In genomic region chr5:96661841-96662724, GRCh38 we compare ENCODE assay signal across 8 cellular contexts. TPM values are rescaled to one million over a fixed set of nuclear protein-coding genes. Genes with fewer than 3 reads are reported as not detected.
DNase-seq lines count a peak whose midpoint lies in the region; ATAC-seq, FAIRE-seq and TF ChIP-seq lines count a peak whose summit lies in the region.

CAST (plus strand) TSS chr5:96662376; CDS start chr5:96662423, 47 bp downstream.

- peaks cover 14% of the 10 kb centered on the region for H3K27me3 Mint-ChIP-seq in activated T-helper 1 cell treated with anti-CD3 and anti-CD28 coated beads, Interleukin-12 subunit alpha, Interleukin-12 subunit beta, Interleukin-2, Interleukin-4 antibody, amounts not matched to agents 30 ng/mL and 10 ng/mL and 1 ng/mL, durations not matched to agents 14 hours and 24 hours and 36 hours (ENCODE audit: insufficient read depth)
- H3K27me3 Mint-ChIP-seq in nephron (ENCODE audit: low read depth), result peaks cover 22% of the 10 kb centered on the region
- peaks cover 19% of the 10 kb centered on the region for H3K27me3 Mint-ChIP-seq in stimulated activated naive CD8-positive, alpha-beta T cell treated with anti-CD3 and anti-CD28 coated beads, Interleukin-15, Interleukin-2, amounts not matched to agents 100 ng/mL and 50 ng/mL, for 24 hours

- peaks cover 72% of the 10 kb centered on the region for H3K4me1 Mint-ChIP-seq in activated T-helper 1 cell treated with anti-CD3 and anti-CD28 coated beads, Interleukin-12 subunit alpha, Interleukin-12 subunit beta, Interleukin-2, Interleukin-4 antibody, amounts not matched to agents 30 ng/mL and 10 ng/mL and 1 ng/mL, durations not matched to agents 14 hours and 24 hours and 36 hours (ENCODE audit: low read depth)
- H3K4me1 Mint-ChIP-seq in nephron, result peaks cover 19% of the 10 kb centered on the region
- H3K4me1 Mint-ChIP-seq in stimulated activated naive CD8-positive, alpha-beta T cell treated with anti-CD3 and anti-CD28 coated beads, Interleukin-15, Interleukin-2, amounts not matched to agents 100 ng/mL and 50 ng/mL, for 24 hours (ENCODE audit: low read depth), result peaks cover 51% of the 10 kb centered on the region

- H3K4me3 Mint-ChIP-seq in activated T-helper 1 cell treated with anti-CD3 and anti-CD28 coated beads, Interleukin-12 subunit alpha, Interleukin-12 subunit beta, Interleukin-2, Interleukin-4 antibody, amounts not matched to agents 30 ng/mL and 10 ng/mL and 1 ng/mL, durations not matched to agents 14 hours and 24 hours and 36 hours, result peak within 1 kb of the TSS; percentile 98
- peak within 1 kb of the TSS; percentile 94 to 99 (median 98) for H3K4me3 Mint-ChIP-seq in nephron
- peak within 1 kb of the TSS; percentile 98 for H3K4me3 Mint-ChIP-seq in stimulated activated naive CD8-positive, alpha-beta T cell treated with anti-CD3 and anti-CD28 coated beads, Interleukin-15, Interleukin-2, amounts not matched to agents 100 ng/mL and 50 ng/mL, for 24 hours

- H3K27ac Mint-ChIP-seq in activated T-helper 1 cell treated with anti-CD3 and anti-CD28 coated beads, Interleukin-12 subunit alpha, Interleukin-12 subunit beta, Interleukin-2, Interleukin-4 antibody, amounts not matched to agents 30 ng/mL and 10 ng/mL and 1 ng/mL, durations not matched to agents 14 hours and 24 hours and 36 hours, result peak within 1 kb of the TSS; percentile 98
- peak within 1 kb of the TSS; percentile 92 to 97 (median 96) for H3K27ac Mint-ChIP-seq in nephron
- peak within 1 kb of the TSS; percentile 97 for H3K27ac Mint-ChIP-seq in stimulated activated naive CD8-positive, alpha-beta T cell treated with anti-CD3 and anti-CD28 coated beads, Interleukin-15, Interleukin-2, amounts not matched to agents 100 ng/mL and 50 ng/mL, for 24 hours

- no peaks in the 10 kb centered on the region for H3K9me3 Mint-ChIP-seq in activated T-helper 1 cell treated with anti-CD3 and anti-CD28 coated beads, Interleukin-12 subunit alpha, Interleukin-12 subunit beta, Interleukin-2, Interleukin-4 antibody, amounts not matched to agents 30 ng/mL and 10 ng/mL and 1 ng/mL, durations not matched to agents 14 hours and 24 hours and 36 hours
- H3K9me3 Mint-ChIP-seq in nephron, result no peaks in the 10 kb centered on the region
- H3K9me3 Mint-ChIP-seq in stimulated activated naive CD8-positive, alpha-beta T cell treated with anti-CD3 and anti-CD28 coated beads, Interleukin-15, Interleukin-2, amounts not matched to agents 100 ng/mL and 50 ng/mL, for 24 hours, result no peaks in the 10 kb centered on the region

- H2AFZ ChIP-seq in fibroblast of lung (ENCODE audit: low read length), result peak within 1 kb of the TSS; percentile 56

- peak within 1 kb of the TSS; percentile 78 to 94 (median 82) for H3K4me3 ChIP-seq in fibroblast of lung (replicated peaks in 1 of 4; ENCODE audit: control extremely low read depth in 1 of 4, insufficient read depth in 1 of 4, low read depth in 3 of 4, low read length in 4 of 4)

- intact Hi-C loops in activated T-helper 1 cell treated with anti-CD3 and anti-CD28 coated beads, Interleukin-12 subunit alpha, Interleukin-12 subunit beta, Interleukin-2, Interleukin-4 antibody, amounts not matched to agents 30 ng/mL and 10 ng/mL and 1 ng/mL, durations not matched to agents 14 hours and 24 hours and 36 hours (cut with micrococcal nuclease), result loop anchor here (1.0 to 5.0 kb wide), 15 partner anchors 25 to 1107 kb away; partner anchors contain the start of genes ARSK, ELL2, ERAP2 and GLRX

- TF ChIP-seq CTCF in C4-2B (conservative IDR thresholded peaks at IDR 0.05) (no peak), fibroblast of lung (conservative IDR thresholded peaks at IDR 0.05 in 1 of 2, IDR thresholded peaks at IDR 0.05 in 1 of 2; ENCODE audit: low read depth in 1 of 2, low read length in 2 of 2) (no peak), nephron (IDR thresholded peaks at IDR 0.05; ENCODE audit: unreplicated experiment in 3 of 3) (no peak)

- no peaks in the 10 kb centered on the region for H3K27me3 ChIP-seq in fibroblast of lung (ENCODE audit: control insufficient read depth, insufficient read depth, low read length)

- H3K9ac ChIP-seq in fibroblast of lung (ENCODE audit: insufficient read depth, low read length), result peak within 1 kb of the TSS; percentile 95

- no peaks in the 10 kb centered on the region for H3K9me3 ChIP-seq in fibroblast of lung (ENCODE audit: control insufficient read depth, insufficient read depth, low read depth, low read length)

- H4K20me1 ChIP-seq in fibroblast of lung (ENCODE audit: control insufficient read depth, extremely low read depth, insufficient read depth, low read length), result no peaks in the 10 kb centered on the region

- peak; percentile 65 for ATAC-seq in HG03439 (IDR thresholded peaks at IDR 0.05; ENCODE audit: unreplicated experiment)

- H3K36me3 Mint-ChIP-seq in activated T-helper 1 cell treated with anti-CD3 and anti-CD28 coated beads, Interleukin-12 subunit alpha, Interleukin-12 subunit beta, Interleukin-2, Interleukin-4 antibody, amounts not matched to agents 30 ng/mL and 10 ng/mL and 1 ng/mL, durations not matched to agents 14 hours and 24 hours and 36 hours (ENCODE audit: low read depth), result peaks cover 7% of the 10 kb centered on the region
- H3K36me3 Mint-ChIP-seq in nephron (ENCODE audit: low read depth), result no peaks in the 10 kb centered on the region
- no peaks in the 10 kb centered on the region for H3K36me3 Mint-ChIP-seq in stimulated activated naive CD8-positive, alpha-beta T cell treated with anti-CD3 and anti-CD28 coated beads, Interleukin-15, Interleukin-2, amounts not matched to agents 100 ng/mL and 50 ng/mL, for 24 hours (ENCODE audit: low read depth)

- peak; percentile 60 for FAIRE-seq in RCC 7860 (lab: Jason Lieb, UNC)

- H3K4me2 ChIP-seq in fibroblast of lung (ENCODE audit: extremely low read depth, insufficient read depth, low read length), result peak within 1 kb of the TSS; percentile 95

- DNase-seq in GM19238 (ENCODE audit: insufficient read length, low spot score) (peak; percentile 80), RCC 7860 (ENCODE audit: low spot score) (peak; percentile 79), fibroblast of lung (ENCODE audit: low read depth in 2 of 2) (peak; percentile 93 to 98)
- peak; percentile 83 for DNase-seq in activated T-helper 1 cell treated with anti-CD3 and anti-CD28 coated beads, Interleukin-12 subunit alpha, Interleukin-12 subunit beta, Interleukin-2, Interleukin-4 antibody, amounts not matched to agents 30 ng/mL and 10 ng/mL and 1 ng/mL, durations not matched to agents 14 hours and 24 hours and 36 hours (ENCODE audit: low spot score)

- H3K79me2 ChIP-seq in fibroblast of lung (ENCODE audit: control insufficient read depth, insufficient read depth, low read length), result peaks cover 45% of the 10 kb centered on the region

- H3K4me1 ChIP-seq in fibroblast of lung (ENCODE audit: control insufficient read depth, extremely low read depth, insufficient read depth, low read length), result peaks cover 10% of the 10 kb centered on the region

- H3K27ac ChIP-seq in C4-2B (peak within 1 kb of the TSS; percentile 86), fibroblast of lung (ENCODE audit: insufficient read depth, low read length) (peak within 1 kb of the TSS; percentile 97)

- no peaks in the 10 kb centered on the region for H3K36me3 ChIP-seq in fibroblast of lung (ENCODE audit: control insufficient read depth, insufficient read depth, low read length)

RNA-seq across cellular contexts. Expression of gene CAST, which starts in this region (rescaled TPM):
- total RNA-seq in activated T-helper 1 cell treated with anti-CD3 and anti-CD28 coated beads, Interleukin-12 subunit alpha, Interleukin-12 subunit beta, Interleukin-2, Interleukin-4 antibody, amounts not matched to agents 30 ng/mL and 10 ng/mL and 1 ng/mL, durations not matched to agents 14 hours and 24 hours and 36 hours, result 104 and 112 TPM in 2 replicates
- total RNA-seq in fibroblast of lung, result 153 and 203 TPM in 2 replicates
- 378 TPM in 2 replicates for polyA plus RNA-seq in fibroblast of lung
- polyA plus RNA-seq in fibroblast of lung (2012), result 255 and 278 TPM in 2 replicates
- 43.3 and 57.6 TPM in 2 replicates for polyA minus RNA-seq in fibroblast of lung (ENCODE audit: low replicate concordance)

Comparison
In these comparisons a context has a peak if more than half of its experiments do, and no peak if none do; other contexts are left out.
1. Peak in every context shown above with its lines: DNase-seq, ATAC-seq, H3K4me3 ChIP-seq and H3K27ac ChIP-seq.